ENCODE assay signal across 18 cellular contexts in genomic region chr6:116406678-116407345, GRCh38. TPM values are rescaled to one million over a fixed set of nuclear protein-coding genes. Genes with fewer than 3 reads are reported as not detected.
DNase-seq lines count a peak whose midpoint lies in the region; ATAC-seq, FAIRE-seq and TF ChIP-seq lines count a peak whose summit lies in the region.
"Had no signal": no experiment of that assay in that cellular context is flagged by ENCODE, and none has a peak within 500 bp of the region (broad histone marks: within the 10 kb centered on the region; RNA-seq: fewer than 3 reads in every experiment).

No MANE protein-coding gene starts in this region.

- no peak for FAIRE-seq in astrocyte (lab: Jason Lieb, UNC)

- 100% methylated on average over 1 of the region's 4 CpGs for WGBS in mesendoderm (ENCODE audit: extremely low coverage, insufficient coverage, low lambda C conversion rate)

- H3K4ac ChIP-seq in mesendoderm (ENCODE audit: low read depth, low read length) = peak overlapping the region; percentile 12

- peak overlapping the region; percentile 42 for H3K27ac Mint-ChIP-seq in astrocyte (ENCODE audit: unreplicated experiment)

- peaks cover 12% of the 10 kb centered on the region for H3K79me1 ChIP-seq in mesendoderm (ENCODE audit: low read length)

- H3K4me2 ChIP-seq in astrocyte (ENCODE audit: low read length) (peak overlapping the region; percentile 53), mesendoderm (ENCODE audit: low read length) (no peak overlapping the region)

- no peaks in the 10 kb centered on the region for H3K9me3 ChIP-seq in AG04450 (ENCODE audit: control insufficient read depth, insufficient read depth, low read length)
- H3K9me3 ChIP-seq in HEK293 (ENCODE audit: control insufficient read depth, insufficient read depth, low read depth, low read length) = no peaks in the 10 kb centered on the region
- H3K9me3 ChIP-seq in astrocyte (ENCODE audit: insufficient read depth, low read depth, low read length) = no peaks in the 10 kb centered on the region
- H3K9me3 ChIP-seq: vagina had no signal

- no peak overlapping the region for H4K5ac ChIP-seq in mesendoderm (ENCODE audit: low read length)

- peaks cover 21% of the 10 kb centered on the region for H3K4me1 ChIP-seq in HEK293 (ENCODE audit: control insufficient read depth, insufficient read depth, low read length)
- H3K4me1 ChIP-seq in astrocyte (ENCODE audit: insufficient read depth, low read length) = peaks cover 28% of the 10 kb centered on the region
- H3K4me1 ChIP-seq in mesendoderm (ENCODE audit: control insufficient read depth, low read depth, low read length) = no peaks in the 10 kb centered on the region

- no peak overlapping the region for H2AFZ ChIP-seq in astrocyte (ENCODE audit: low read depth, low read length)

- CTCF ChIA-PET in AG04450 (lab: Charles Lee) (interaction anchor here (1.0 to 1.5 kb wide), 2 partner anchors 38 to 154 kb away, joined by 3 to 5 read pairs; no protein-coding TSS in a partner anchor), HEK293 (lab: Yijun Ruan, JAX) (interaction anchor here (0.6 kb wide), 1 partner anchor 117 kb away, joined by 5 read pairs; no protein-coding TSS in a partner anchor)

- peaks cover 11% of the 10 kb centered on the region for H3K36me3 Mint-ChIP-seq in astrocyte (ENCODE audit: low read depth, unreplicated experiment)

- DNase-seq in AG04450 (ENCODE audit: low read depth, low spot score) (no peak), astrocyte (ENCODE audit: low read depth) (peak; percentile 88), mesendoderm (no peak), NCI-H1417 (lab: John Stamatoyannopoulos, UW) (no peak)
- DNase-seq in activated effector memory CD4-positive, alpha-beta T cell treated with anti-CD3 and anti-CD28 coated beads, Interleukin-2, amount 50 U/mL, for 16 hours = no peak
- DNase-seq: activated CD8-positive, alpha-beta memory T cell treated with anti-CD3 and anti-CD28 coated beads, Interleukin-2, amount 50 U/mL, for 48 hours; DMS79; effector CD4-positive, alpha-beta T cell; NCI-H146; NCI-H748 treated with DMSO at 0.1 percent for 48 hours; SIG-M5; stimulated activated CD8-positive, alpha-beta memory T cell treated with anti-CD3 and anti-CD28 coated beads, Interleukin-4, amount 100 ng/mL, for 48 hours had no signal

- H3K9me3 Mint-ChIP-seq in astrocyte (ENCODE audit: unreplicated experiment) = peaks cover 2% of the 10 kb centered on the region

- H2BK15ac ChIP-seq in mesendoderm (replicated peaks; ENCODE audit: low read depth) = no peak overlapping the region

- no peak overlapping the region for H3K4me3 ChIP-seq in AG04450 (ENCODE audit: low read depth, low read length)
- H3K4me3 ChIP-seq in HEK293 (ENCODE audit: low read depth, low read length) = no peak overlapping the region
- H3K4me3 ChIP-seq in astrocyte (ENCODE audit: insufficient read depth, low read depth, low read length) = no peak overlapping the region
- H3K4me3 ChIP-seq in mesendoderm (ENCODE audit: low read length) = no peak overlapping the region
- H3K4me3 ChIP-seq: vagina had no signal

- TF ChIP-seq CTCF in AG04450 (IDR thresholded peaks at IDR 0.05; ENCODE audit: low read depth, low read length) (no peak), HEK293 (tag by site-specific recombination; IDR thresholded peaks at IDR 0.05) (no peak), astrocyte (IDR thresholded peaks at IDR 0.05; ENCODE audit: insufficient read depth, low read depth, low read length) (no peak)

- peak overlapping the region; percentile 0 for H3K4me3 Mint-ChIP-seq in astrocyte (ENCODE audit: unreplicated experiment)

- POLR2A ChIA-PET in AG04450 (lab: Yijun Ruan, JAX) (interaction anchor here (1.0 to 1.4 kb wide), 2 partner anchors 16 to 35 kb away, joined by 4 to 5 read pairs; no protein-coding TSS in a partner anchor), HEK293 (lab: Yijun Ruan, JAX) (no interaction called here)

- H3K79me2 ChIP-seq in astrocyte (ENCODE audit: insufficient read depth, low read length) (peaks cover 68% of the 10 kb centered on the region), mesendoderm (ENCODE audit: control insufficient read depth, insufficient read depth, low read length) (peaks cover 12% of the 10 kb centered on the region)

- H3K27ac ChIP-seq in AG04450 (ENCODE audit: low read depth, low read length) (peak overlapping the region; percentile 68), HEK293 (ENCODE audit: extremely low read depth, low read depth, low read length) (no peak overlapping the region), astrocyte (ENCODE audit: low read depth, low read length) (peak overlapping the region; percentile 52), mesendoderm (ENCODE audit: low read depth, low read length) (no peak overlapping the region)
- H3K27ac ChIP-seq: VCaP had no signal

- H2BK120ac ChIP-seq in mesendoderm (ENCODE audit: low read depth, low read length) = no peak overlapping the region

- no peak overlapping the region for H2AK5ac ChIP-seq in mesendoderm (ENCODE audit: low read length)

- H3K9ac ChIP-seq in astrocyte (ENCODE audit: low read length) (peak overlapping the region; percentile 9), mesendoderm (ENCODE audit: low read length) (no peak overlapping the region)

- peaks cover 53% of the 10 kb centered on the region for H3K4me1 Mint-ChIP-seq in astrocyte (ENCODE audit: low read depth, unreplicated experiment)

- no peak overlapping the region for H4K8ac ChIP-seq in mesendoderm (ENCODE audit: low read depth, low read length)

- H3K18ac ChIP-seq in mesendoderm (ENCODE audit: low read length) = no peak overlapping the region

- H2BK5ac ChIP-seq in mesendoderm (ENCODE audit: low read length) = no peak overlapping the region

- H3K36me3 ChIP-seq in HEK293 (ENCODE audit: control insufficient read depth in 2 of 2, insufficient read depth in 1 of 2, low read length in 2 of 2) (peaks cover 0 to 6% of the 10 kb centered on the region in 2 experiments; a peak in 1 of 3 replicates), astrocyte (ENCODE audit: insufficient read depth, low read length) (peaks cover 4% of the 10 kb centered on the region), mesendoderm (ENCODE audit: control insufficient read depth, insufficient read depth, low read length) (no peaks in the 10 kb centered on the region)
- H3K36me3 ChIP-seq: vagina had no signal

- no peaks in the 10 kb centered on the region for H3K27me3 ChIP-seq in AG04450 (ENCODE audit: control insufficient read depth, insufficient read depth, low read length)
- H3K27me3 ChIP-seq in astrocyte (ENCODE audit: insufficient read depth, low read length) = no peaks in the 10 kb centered on the region
- no peaks in the 10 kb centered on the region for H3K27me3 ChIP-seq in mesendoderm (ENCODE audit: insufficient read depth, low read length, poor library complexity)
- H3K27me3 ChIP-seq: vagina had no signal

- H3K27me3 Mint-ChIP-seq in astrocyte (ENCODE audit: low read depth, unreplicated experiment) = no peaks in the 10 kb centered on the region

- H3K56ac ChIP-seq in mesendoderm (ENCODE audit: low read length) = no peak overlapping the region

- H4K20me1 ChIP-seq in astrocyte (ENCODE audit: insufficient read depth, low read length) = peaks cover 6% of the 10 kb centered on the region

- H3K23ac ChIP-seq in mesendoderm (ENCODE audit: low read length) = no peak overlapping the region

- ATAC-seq in GM19452 (IDR thresholded peaks at IDR 0.05; ENCODE audit: unreplicated experiment) (no peak), GM19035 (IDR thresholded peaks at IDR 0.05; ENCODE audit: unreplicated experiment) (no peak)
- ATAC-seq: left lobe of liver had no signal

TF ChIP-seq in HEK293, 187 proteins besides CTCF, POLR2A, EP300 and RAD21:
- TF ChIP-seq ZNF416 (tag by site-specific recombination; IDR thresholded peaks at IDR 0.05) (no peak), ZBTB20 (tag by site-specific recombination; IDR thresholded peaks at IDR 0.05) (peak; percentile 69), ZNF280C (tag by site-specific recombination; IDR thresholded peaks at IDR 0.05) (no peak)
TF ChIP-seq in HEK293: peak in this region for 1.

RNA-seq across cellular contexts. Expression of gene DSE, which starts 36.1 kb away (rescaled TPM):
- 85.7 and 86.2 TPM in 2 replicates for polyA plus RNA-seq in AG04450 (2011; rRNA removed)
- polyA minus RNA-seq in AG04450 (2011; rRNA and poly(A)+ RNA removed) = 102 and 117 TPM in 2 replicates
- 83.2 and 83.7 TPM in 2 replicates for total RNA-seq in astrocyte
- 24.8 TPM for polyA plus RNA-seq in mesendoderm (2013, experiment 1 of 2)
- 25.2 TPM for polyA plus RNA-seq in mesendoderm (2013, experiment 2 of 2)

RNA-seq across cellular contexts. Expression of gene CALHM6, which starts 54.4 kb away (rescaled TPM):
- polyA plus RNA-seq in AG04450 (2011; rRNA removed) = 0.51 and 0.81 TPM in 2 replicates
- polyA minus RNA-seq in AG04450 (2011; rRNA and poly(A)+ RNA removed) = not detected in 2 replicates
- not detected in 2 replicates for total RNA-seq in astrocyte
- 2.0 TPM for polyA plus RNA-seq in mesendoderm (2013, experiment 1 of 2)
- polyA plus RNA-seq in mesendoderm (2013, experiment 2 of 2) = 1.8 TPM
- total RNA-seq: vagina had no signal

Comparison
In these comparisons a context has a peak if more than half of its experiments do, and no peak if none do; other contexts are left out.
1. H3K27ac ChIP-seq: peak in AG04450 (single experiment) and astrocyte (single experiment); none in HEK293 (single experiment) and mesendoderm (single experiment).